Comparison of ENCODE assay signal across 2 cellular contexts in genomic region chr16:88538366-88539060, GRCh38.
TF ChIP-seq lines count a peak whose summit lies in the region.

No MANE protein-coding gene starts in this region.

TF ChIP-seq in SK-N-SH treated with all-trans-retinoic acid at 6 μM for 48 hours, 23 proteins besides CTCF, POLR2A, EP300 and RAD21 (continued from another document):
- TF ChIP-seq, protein P1, sequence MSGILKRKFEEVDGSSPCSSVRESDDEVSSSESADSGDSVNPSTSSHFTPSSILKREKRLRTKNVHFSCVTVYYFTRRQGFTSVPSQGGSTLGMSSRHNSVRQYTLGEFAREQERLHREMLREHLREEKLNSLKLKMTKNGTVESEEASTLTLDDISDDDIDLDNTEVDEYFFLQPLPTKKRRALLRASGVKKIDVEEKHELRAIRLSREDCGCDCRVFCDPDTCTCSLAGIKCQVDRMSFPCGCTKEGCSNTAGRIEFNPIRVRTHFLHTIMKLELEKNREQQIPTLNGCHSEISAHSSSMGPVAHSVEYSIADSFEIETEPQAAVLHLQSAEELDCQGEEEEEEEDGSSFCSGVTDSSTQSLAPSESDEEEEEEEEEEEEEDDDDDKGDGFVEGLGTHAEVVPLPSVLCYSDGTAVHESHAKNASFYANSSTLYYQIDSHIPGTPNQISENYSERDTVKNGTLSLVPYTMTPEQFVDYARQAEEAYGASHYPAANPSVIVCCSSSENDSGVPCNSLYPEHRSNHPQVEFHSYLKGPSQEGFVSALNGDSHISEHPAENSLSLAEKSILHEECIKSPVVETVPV (CRISPR knock-in tag; IDR thresholded peaks at IDR 0.05) = no peak
- TF ChIP-seq ARNTL (CRISPR knock-in tag; IDR thresholded peaks at IDR 0.05; ENCODE audit: borderline replicate concordance, low read depth) (no peak), BACH2 (CRISPR knock-in tag; IDR thresholded peaks at IDR 0.05; ENCODE audit: borderline replicate concordance) (no peak)
- TF ChIP-seq, protein P2, sequence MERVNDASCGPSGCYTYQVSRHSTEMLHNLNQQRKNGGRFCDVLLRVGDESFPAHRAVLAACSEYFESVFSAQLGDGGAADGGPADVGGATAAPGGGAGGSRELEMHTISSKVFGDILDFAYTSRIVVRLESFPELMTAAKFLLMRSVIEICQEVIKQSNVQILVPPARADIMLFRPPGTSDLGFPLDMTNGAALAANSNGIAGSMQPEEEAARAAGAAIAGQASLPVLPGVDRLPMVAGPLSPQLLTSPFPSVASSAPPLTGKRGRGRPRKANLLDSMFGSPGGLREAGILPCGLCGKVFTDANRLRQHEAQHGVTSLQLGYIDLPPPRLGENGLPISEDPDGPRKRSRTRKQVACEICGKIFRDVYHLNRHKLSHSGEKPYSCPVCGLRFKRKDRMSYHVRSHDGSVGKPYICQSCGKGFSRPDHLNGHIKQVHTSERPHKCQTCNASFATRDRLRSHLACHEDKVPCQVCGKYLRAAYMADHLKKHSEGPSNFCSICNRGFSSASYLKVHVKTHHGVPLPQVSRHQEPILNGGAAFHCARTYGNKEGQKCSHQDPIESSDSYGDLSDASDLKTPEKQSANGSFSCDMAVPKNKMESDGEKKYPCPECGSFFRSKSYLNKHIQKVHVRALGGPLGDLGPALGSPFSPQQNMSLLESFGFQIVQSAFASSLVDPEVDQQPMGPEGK (CRISPR knock-in tag; IDR thresholded peaks at IDR 0.05; ENCODE audit: borderline replicate concordance) = no peak

TF ChIP-seq in SK-N-SH, 30 proteins besides CTCF, POLR2A, EP300 and RAD21 (continued from another document):
- no peak for TF ChIP-seq REST (IDR thresholded peaks at IDR 0.05; ENCODE audit: low read depth, low read length)
- no peak for TF ChIP-seq RXRA (IDR thresholded peaks at IDR 0.05; ENCODE audit: borderline replicate concordance, low read depth)
- TF ChIP-seq MAX (IDR thresholded peaks at IDR 0.05; ENCODE audit: low read depth) = no peak
